8 cellular contexts compared by ENCODE assay signal in genomic region chr18:77102246-77103040, GRCh38. TPM values are rescaled to one million over a fixed set of nuclear protein-coding genes. Genes with fewer than 3 reads are reported as not detected.
A peak's percentile ranks its signal among the peaks of the same experiment; 100 is the strongest.
DNase-seq lines count a peak whose midpoint lies in the region; ATAC-seq, FAIRE-seq and TF ChIP-seq lines count a peak whose summit lies in the region.

No MANE protein-coding gene starts in this region.

- intact Hi-C loops in kidney (cut with DNase I): no loop called here

- H3K27me3 Mint-ChIP-seq in activated T-helper 17 cell treated with anti-CD3 and anti-CD28 coated beads, Interleukin-2, amount 50 U/mL, for 72 hours: no peaks in the 10 kb centered on the region

- peak overlapping the region; percentile 98 for H3K27ac Mint-ChIP-seq in activated T-helper 17 cell treated with anti-CD3 and anti-CD28 coated beads, Interleukin-2, amount 50 U/mL, for 72 hours

- peak overlapping the region; percentile 42 to 44 for H3K9ac ChIP-seq in kidney (ENCODE audit: low read length in 2 of 2)

- H3K4me1 ChIP-seq in kidney (ENCODE audit: control insufficient read depth in 1 of 2, insufficient read depth in 1 of 2, low read depth in 1 of 2, low read length in 2 of 2): peaks cover 42 to 53% of the 10 kb centered on the region in 2 donors
- peaks cover 48 to 92% (median 63%) of the 10 kb centered on the region in 4 donors for H3K4me1 ChIP-seq in upper lobe of left lung

- peaks cover 96% of the 10 kb centered on the region for H3K36me3 Mint-ChIP-seq in activated T-helper 17 cell treated with anti-CD3 and anti-CD28 coated beads, Interleukin-2, amount 50 U/mL, for 72 hours (ENCODE audit: low read depth)

- DNase-seq in CD1c-positive myeloid dendritic cell (ENCODE audit: extremely low spot score): peak; percentile 55
- DNase-seq in GM19238 (ENCODE audit: insufficient read length, low spot score): peak; percentile 52
- DNase-seq in kidney: no peak
- DNase-seq in upper lobe of left lung: no peak
- no peak for DNase-seq in SKM-1 treated with dmso at 0.1 percent for 144 hours (lab: John Stamatoyannopoulos, UW; ENCODE audit: unreplicated experiment)
- DNase-seq in activated CD4-positive, CD25-positive, alpha-beta regulatory T cell (lab: John Stamatoyannopoulos, UW): no peak

- no peak for FAIRE-seq in kidney (lab: Jason Lieb, UNC)

- peak; percentile 62 for ATAC-seq in HG03196 (IDR thresholded peaks at IDR 0.05; ENCODE audit: unreplicated experiment)
- ATAC-seq in activated T-helper 17 cell treated with anti-CD3 and anti-CD28 coated beads, Interleukin-2, amount 50 U/mL, for 72 hours (replicated peaks): peak; percentile 61
- peak in 1 of 2 donors; percentile 57 for ATAC-seq in upper lobe of left lung (ENCODE audit: low FRiP score in 2 of 2)

- H3K4me1 Mint-ChIP-seq in activated T-helper 17 cell treated with anti-CD3 and anti-CD28 coated beads, Interleukin-2, amount 50 U/mL, for 72 hours: peaks cover 64% of the 10 kb centered on the region

- no peak overlapping the region for H3K4me3 ChIP-seq in kidney (ENCODE audit: low read length in 2 of 2)
- no peak overlapping the region for H3K4me3 ChIP-seq in upper lobe of left lung

- H3K9me3 Mint-ChIP-seq in activated T-helper 17 cell treated with anti-CD3 and anti-CD28 coated beads, Interleukin-2, amount 50 U/mL, for 72 hours: peaks cover 4% of the 10 kb centered on the region

- no peaks in the 10 kb centered on the region for H3K27me3 ChIP-seq in upper lobe of left lung

- TF ChIP-seq POLR2A in upper lobe of left lung (IDR thresholded peaks at IDR 0.05): no peak

- no peak for TF ChIP-seq EP300 in upper lobe of left lung (IDR thresholded peaks at IDR 0.05)

- whole genome bisulfite sequencing in upper lobe of left lung, 2 donors: 41 to 43% methylated on average over 3 of the region's 3 CpGs

- no peak for TF ChIP-seq CTCF in kidney (IDR thresholded peaks at IDR 0.05; ENCODE audit: borderline replicate concordance, extremely low read depth, insufficient read depth)
- TF ChIP-seq CTCF in upper lobe of left lung (IDR thresholded peaks at IDR 0.05): no peak

- H3K9me3 ChIP-seq in kidney (ENCODE audit: control insufficient read depth in 1 of 2, low read length in 2 of 2) (no peaks in the 10 kb centered on the region), upper lobe of left lung (no peaks in the 10 kb centered on the region)

- peak overlapping the region; percentile 81 for H3K4me3 Mint-ChIP-seq in activated T-helper 17 cell treated with anti-CD3 and anti-CD28 coated beads, Interleukin-2, amount 50 U/mL, for 72 hours

- peaks cover 0 to 3% of the 10 kb centered on the region in 2 donors for H3K36me3 ChIP-seq in kidney (ENCODE audit: control insufficient read depth in 1 of 2, insufficient read depth in 2 of 2, low read length in 2 of 2)
- peaks cover 0 to 12% (median 3%) of the 10 kb centered on the region in 4 donors for H3K36me3 ChIP-seq in upper lobe of left lung

- H3K27ac ChIP-seq in kidney (ENCODE audit: low read depth in 2 of 2, low read length in 2 of 2): peak overlapping the region; percentile 83 to 93
- peak overlapping the region; percentile 80 to 89 (median 86) for H3K27ac ChIP-seq in upper lobe of left lung

RNA-seq across cellular contexts. Expression of gene MBP, which starts 30.1 kb away (rescaled TPM):
- 10 to 100 TPM; 55.7 to 66.5 TPM for total RNA-seq in activated T-helper 17 cell treated with anti-CD3 and anti-CD28 coated beads, Interleukin-2, amount 50 U/mL, for 72 hours
- total RNA-seq in kidney (61.2 TPM), upper lobe of left lung (10 to 100 TPM; 55.5 to 87.6 (median 68.8) TPM)
- polyA plus RNA-seq in kidney (ENCODE audit: insufficient read depth, low read depth, low replicate concordance): 15.1 TPM

Comparison
In these comparisons a context has a peak if more than half of its experiments do, and no peak if none do; other contexts are left out.
1. DNase-seq: peak in CD1c-positive myeloid dendritic cell (single experiment) and GM19238 (single experiment); none in kidney (single experiment), upper lobe of left lung (0 of 2), SKM-1 treated with dmso at 0.1 percent for 144 hours (single experiment) and activated CD4-positive, CD25-positive, alpha-beta regulatory T cell (0 of 4).